Comparison of ENCODE assay signal across 13 cellular contexts in genomic region chr4:35970366-35970960, GRCh38.
DNase-seq lines count a peak whose midpoint lies in the region; ATAC-seq and TF ChIP-seq lines count a peak whose summit lies in the region.
"Had no signal": no experiment of that assay in that cellular context is flagged by ENCODE, and none has a peak within 500 bp of the region (broad histone marks: within the 10 kb centered on the region; RNA-seq: fewer than 3 reads in every experiment).

No MANE protein-coding gene starts in this region.

- ATAC-seq in GM18520 (IDR thresholded peaks at IDR 0.05; ENCODE audit: unreplicated experiment) (peak; percentile 35), GM19351 (IDR thresholded peaks at IDR 0.05; ENCODE audit: unreplicated experiment) (peak; percentile 73), HG02759 (IDR thresholded peaks at IDR 0.05; ENCODE audit: unreplicated experiment) (peak; percentile 66), HG03558 (IDR thresholded peaks at IDR 0.05; ENCODE audit: extremely low read depth, unreplicated experiment) (peak; percentile 32)
- ATAC-seq: psoas muscle had no signal

- H3K27ac Mint-ChIP-seq in type B pancreatic cell: no peak overlapping the region
- H3K27ac Mint-ChIP-seq: CD4-positive, CD25-positive, alpha-beta regulatory T cell had no signal

- no peaks in the 10 kb centered on the region for H3K36me3 Mint-ChIP-seq in type B pancreatic cell
- H3K36me3 Mint-ChIP-seq: CD4-positive, CD25-positive, alpha-beta regulatory T cell had no signal

- DNase-seq in cortex of kidney (lab: John Stamatoyannopoulos, UW) (no peak), amniotic stem cell (lab: John Stamatoyannopoulos, UW) (no peak), type B pancreatic cell (ENCODE audit: extremely low spot score, unreplicated experiment) (no peak), NOMO-1 treated with DMSO at 0.1 percent for 48 hours (lab: John Stamatoyannopoulos, UW; ENCODE audit: unreplicated experiment) (no peak)
- DNase-seq: CD4-positive, CD25-positive, alpha-beta regulatory T cell; foreskin fibroblast; GF-D8; NCI-H2029 treated with DMSO at 0.1 percent for 48 hours; psoas muscle had no signal

- no peak overlapping the region for H3K4me3 Mint-ChIP-seq in type B pancreatic cell
- H3K4me3 Mint-ChIP-seq: CD4-positive, CD25-positive, alpha-beta regulatory T cell had no signal

- no peaks in the 10 kb centered on the region for H3K27me3 Mint-ChIP-seq in type B pancreatic cell
- H3K27me3 Mint-ChIP-seq: CD4-positive, CD25-positive, alpha-beta regulatory T cell had no signal

- H3K9me3 Mint-ChIP-seq in type B pancreatic cell: no peaks in the 10 kb centered on the region

- no peaks in the 10 kb centered on the region for H3K4me1 Mint-ChIP-seq in type B pancreatic cell (ENCODE audit: unreplicated experiment)
- H3K4me1 Mint-ChIP-seq: CD4-positive, CD25-positive, alpha-beta regulatory T cell had no signal

- no peak for TF ChIP-seq CTCF in type B pancreatic cell (conservative IDR thresholded peaks at IDR 0.05)
